ENCODE assay signal across 12 cellular contexts in the genomic region with DNA sequence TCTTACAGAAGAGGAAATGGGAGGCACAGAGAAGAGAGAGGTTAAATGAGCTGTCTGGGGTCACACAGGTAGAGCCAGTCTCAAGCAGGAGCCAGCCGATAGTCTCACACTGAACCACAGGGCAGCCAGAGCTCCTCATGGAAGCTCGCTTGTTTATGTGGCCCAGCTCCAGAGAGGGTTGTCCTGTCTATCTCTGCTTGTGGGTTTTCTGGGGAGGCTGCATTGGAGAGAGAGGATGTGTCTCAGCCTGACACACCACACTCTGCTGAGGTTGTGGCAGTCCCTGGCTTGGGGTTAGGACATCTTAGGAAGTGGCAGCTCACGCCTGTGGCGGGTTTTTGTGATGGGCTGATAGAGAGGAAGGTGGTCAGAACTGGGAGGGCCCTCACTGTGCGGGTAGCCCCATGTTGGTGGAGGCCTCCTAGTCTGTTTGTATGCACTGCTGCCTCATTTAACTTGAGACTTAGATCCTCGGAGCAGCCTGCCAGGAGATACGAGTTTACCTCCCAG.
"Had no signal": no experiment of that assay in that cellular context is flagged by ENCODE, and none has a peak within 500 bp of the region (broad histone marks: within the 10 kb centered on the region; RNA-seq: fewer than 3 reads in every experiment).

No MANE protein-coding gene starts in this region.

- H3K36me3 ChIP-seq: adrenal gland, sigmoid colon, suprapubic skin had no signal

- H3K27me3 Mint-ChIP-seq: brain, type B pancreatic cell had no signal

- H3K27ac ChIP-seq: adrenal gland, psoas muscle, sigmoid colon, suprapubic skin had no signal

- H3K4me1 ChIP-seq: adrenal gland had no signal

- FAIRE-seq: TTC549 had no signal

- H3K4me3 ChIP-seq: adrenal gland, psoas muscle, sigmoid colon, suprapubic skin had no signal

- H3K27ac Mint-ChIP-seq: type B pancreatic cell had no signal

- H3K4me3 Mint-ChIP-seq: brain, type B pancreatic cell had no signal

- DNase-seq: activated CD4-positive, alpha-beta T cell treated with anti-CD3 and anti-CD28 coated beads, Interleukin-2, amount 50 U/mL, for 4 hours; activated naive CD4-positive, alpha-beta T cell treated with Interleukin-2 at 50 U/mL for 16 hours; adrenal gland; effector memory CD4-positive, alpha-beta T cell; hippocampal formation; psoas muscle; sigmoid colon; stimulated activated naive CD4-positive, alpha-beta T cell treated with Interleukin-2 at 50 U/mL for 16 hours had no signal

- H3K27me3 ChIP-seq: adrenal gland, sigmoid colon, suprapubic skin had no signal

- ATAC-seq: psoas muscle had no signal

- H3K9me3 ChIP-seq: adrenal gland, psoas muscle, sigmoid colon, suprapubic skin had no signal
